8 cellular contexts compared by ENCODE assay signal in the genomic region with DNA sequence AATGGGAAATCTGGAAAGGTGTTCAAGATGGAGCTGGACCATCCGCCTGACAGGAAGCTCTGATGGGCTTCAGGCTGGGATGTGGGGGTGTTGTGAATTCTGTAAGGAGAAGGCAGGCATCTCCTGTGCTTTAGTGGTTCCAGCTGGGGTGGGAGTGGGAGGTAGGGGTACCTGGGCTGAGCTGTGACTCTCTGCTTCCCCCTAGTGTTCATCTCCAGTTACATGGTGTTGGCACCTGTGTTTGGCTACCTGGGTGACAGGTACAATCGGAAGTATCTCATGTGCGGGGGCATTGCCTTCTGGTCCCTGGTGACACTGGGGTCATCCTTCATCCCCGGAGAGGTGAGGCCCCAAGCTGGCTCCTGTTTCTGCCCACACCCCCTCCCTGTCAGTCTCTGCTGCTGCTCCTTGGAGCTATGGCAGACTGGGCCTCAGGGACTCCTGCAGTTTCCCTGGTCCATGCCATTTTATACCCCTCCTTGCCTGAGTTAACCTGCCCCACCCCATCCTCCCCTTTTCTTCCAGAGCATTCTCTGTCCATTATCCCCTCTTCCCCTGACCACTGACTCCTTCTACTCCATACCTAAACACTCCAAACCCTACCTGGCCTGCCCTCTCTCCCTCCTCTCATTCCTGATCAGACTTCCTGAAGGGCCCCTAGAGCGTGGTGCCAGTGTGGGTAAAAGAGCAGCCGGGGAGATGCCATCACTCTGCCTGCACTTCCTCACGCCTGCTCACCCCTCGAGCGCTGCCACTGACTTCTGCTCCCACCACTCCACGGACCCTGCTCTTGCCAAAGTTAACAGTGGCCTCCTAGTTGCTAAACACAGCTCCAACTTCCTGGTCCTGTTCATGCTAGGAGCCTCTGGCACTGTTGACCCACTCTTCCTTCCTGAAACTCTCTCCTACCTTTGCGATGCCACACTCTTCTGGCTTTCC. TPM values are rescaled to one million over a fixed set of nuclear protein-coding genes. Genes with fewer than 3 reads are reported as not detected.
DNase-seq lines count a peak whose midpoint lies in the region; ATAC-seq and TF ChIP-seq lines count a peak whose summit lies in the region.

No MANE protein-coding gene starts in this region.

- no peak for ATAC-seq in activated T-cell treated with anti-CD3 and anti-CD28 coated beads, Interleukin-2, amount 50 U/mL, for 4 hours
- ATAC-seq in stimulated activated effector memory CD8-positive, alpha-beta T cell treated with anti-CD3 and anti-CD28 coated beads, Interleukin-12 subunit alpha, Interleukin-12 subunit beta, amount 100 ng/mL, for 72 hours = no peak
- ATAC-seq in GM19351 (IDR thresholded peaks at IDR 0.05; ENCODE audit: unreplicated experiment) = no peak

- no peak overlapping the region for H3K27ac Mint-ChIP-seq in activated T-cell treated with anti-CD3 and anti-CD28 coated beads, Interleukin-2, amount 50 U/mL, for 24 hours
- peak overlapping the region; percentile 26 for H3K27ac Mint-ChIP-seq in stimulated activated effector memory CD8-positive, alpha-beta T cell treated with anti-CD3 and anti-CD28 coated beads, Interleukin-12 subunit alpha, Interleukin-12 subunit beta, amount 100 ng/mL, for 72 hours

- H3K4me1 Mint-ChIP-seq in activated T-cell treated with anti-CD3 and anti-CD28 coated beads, Interleukin-2, amount 50 U/mL, for 4 hours (ENCODE audit: low read depth) = peaks cover 30% of the 10 kb centered on the region
- peaks cover 40% of the 10 kb centered on the region for H3K4me1 Mint-ChIP-seq in activated T-cell treated with anti-CD3 and anti-CD28 coated beads, Interleukin-2, amount 50 U/mL, for 24 hours (ENCODE audit: low read depth)
- peaks cover 52% of the 10 kb centered on the region for H3K4me1 Mint-ChIP-seq in stimulated activated effector memory CD8-positive, alpha-beta T cell treated with anti-CD3 and anti-CD28 coated beads, Interleukin-12 subunit alpha, Interleukin-12 subunit beta, amount 100 ng/mL, for 72 hours

- no peaks in the 10 kb centered on the region for H3K9me3 Mint-ChIP-seq in activated T-cell treated with anti-CD3 and anti-CD28 coated beads, Interleukin-2, amount 50 U/mL, for 4 hours
- H3K9me3 Mint-ChIP-seq in activated T-cell treated with anti-CD3 and anti-CD28 coated beads, Interleukin-2, amount 50 U/mL, for 24 hours = no peaks in the 10 kb centered on the region
- no peaks in the 10 kb centered on the region for H3K9me3 Mint-ChIP-seq in stimulated activated effector memory CD8-positive, alpha-beta T cell treated with anti-CD3 and anti-CD28 coated beads, Interleukin-12 subunit alpha, Interleukin-12 subunit beta, amount 100 ng/mL, for 72 hours

- DNase-seq in activated T-cell treated with anti-CD3 and anti-CD28 coated beads, Interleukin-2, amount 50 U/mL, for 4 hours = no peak
- DNase-seq in activated T-cell treated with anti-CD3 and anti-CD28 coated beads, Interleukin-2, amount 50 U/mL, for 24 hours = no peak
- DNase-seq in NCI-H345 (lab: John Stamatoyannopoulos, UW) (peak; percentile 24), epithelial cell of esophagus (ENCODE audit: low read depth) (peak; percentile 32), NCI-H2227 treated with DMSO at 0.1 percent for 48 hours (lab: John Stamatoyannopoulos, UW) (no peak), SW480 (ENCODE audit: low spot score) (no peak)
- DNase-seq in stimulated activated effector memory CD8-positive, alpha-beta T cell treated with anti-CD3 and anti-CD28 coated beads, Interleukin-12 subunit alpha, Interleukin-12 subunit beta, amount 100 ng/mL, for 72 hours (ENCODE audit: low spot score in 2 of 2) = no peak

- peak; percentile 78 for TF ChIP-seq CTCF in epithelial cell of esophagus (IDR thresholded peaks at IDR 0.05; ENCODE audit: insufficient read depth, low read depth, low read length, missing control alignments)

- no peak overlapping the region for H3K4me3 ChIP-seq in epithelial cell of esophagus (ENCODE audit: low read length)

- no peaks in the 10 kb centered on the region for H3K27me3 Mint-ChIP-seq in activated T-cell treated with anti-CD3 and anti-CD28 coated beads, Interleukin-2, amount 50 U/mL, for 4 hours (ENCODE audit: low read depth)
- H3K27me3 Mint-ChIP-seq in activated T-cell treated with anti-CD3 and anti-CD28 coated beads, Interleukin-2, amount 50 U/mL, for 24 hours = no peaks in the 10 kb centered on the region

- H3K36me3 Mint-ChIP-seq in activated T-cell treated with anti-CD3 and anti-CD28 coated beads, Interleukin-2, amount 50 U/mL, for 4 hours (ENCODE audit: insufficient read depth) = peaks cover 27% of the 10 kb centered on the region
- H3K36me3 Mint-ChIP-seq in activated T-cell treated with anti-CD3 and anti-CD28 coated beads, Interleukin-2, amount 50 U/mL, for 24 hours (ENCODE audit: low read depth) = peaks cover 67% of the 10 kb centered on the region
- peaks cover 64% of the 10 kb centered on the region for H3K36me3 Mint-ChIP-seq in stimulated activated effector memory CD8-positive, alpha-beta T cell treated with anti-CD3 and anti-CD28 coated beads, Interleukin-12 subunit alpha, Interleukin-12 subunit beta, amount 100 ng/mL, for 72 hours

- peak overlapping the region; percentile 60 for H3K4me3 Mint-ChIP-seq in activated T-cell treated with anti-CD3 and anti-CD28 coated beads, Interleukin-2, amount 50 U/mL, for 4 hours
- H3K4me3 Mint-ChIP-seq in activated T-cell treated with anti-CD3 and anti-CD28 coated beads, Interleukin-2, amount 50 U/mL, for 24 hours = no peak overlapping the region
- H3K4me3 Mint-ChIP-seq in stimulated activated effector memory CD8-positive, alpha-beta T cell treated with anti-CD3 and anti-CD28 coated beads, Interleukin-12 subunit alpha, Interleukin-12 subunit beta, amount 100 ng/mL, for 72 hours = no peak overlapping the region

RNA-seq across cellular contexts. Expression of gene SPNS1, which starts 3.4 kb away (rescaled TPM):
- 10 to 100 TPM; 33.5 to 42.7 (median 36.5) TPM for total RNA-seq in activated T-cell treated with anti-CD3 and anti-CD28 coated beads, Interleukin-2, amount 50 U/mL, for 4 hours

RNA-seq across cellular contexts. Expression of gene LAT, which starts 6.9 kb away (rescaled TPM):
- 100 to 1,000 TPM; 241 to 262 (median 259) TPM for total RNA-seq in activated T-cell treated with anti-CD3 and anti-CD28 coated beads, Interleukin-2, amount 50 U/mL, for 4 hours

RNA-seq across cellular contexts. Expression of gene NFATC2IP, which starts 27.2 kb away (rescaled TPM):
- 10 to 100 TPM; 63.0 to 66.9 (median 63.6) TPM for total RNA-seq in activated T-cell treated with anti-CD3 and anti-CD28 coated beads, Interleukin-2, amount 50 U/mL, for 4 hours

RNA-seq across cellular contexts. Expression of gene CD19, which starts 46.2 kb away (rescaled TPM):
- total RNA-seq in activated T-cell treated with anti-CD3 and anti-CD28 coated beads, Interleukin-2, amount 50 U/mL, for 4 hours = 1 to 10 TPM; 1.1 to 8.5 (median 1.5) TPM

RNA-seq across cellular contexts. Expression of gene RABEP2, which starts 52.9 kb away (rescaled TPM):
- total RNA-seq in activated T-cell treated with anti-CD3 and anti-CD28 coated beads, Interleukin-2, amount 50 U/mL, for 4 hours = 10 to 100 TPM; 21.9 to 27.1 (median 24.2) TPM

Comparison
In these comparisons a context has a peak if more than half of its experiments do, and no peak if none do; other contexts are left out.
1. DNase-seq: peak in NCI-H345 (single experiment) and epithelial cell of esophagus (single experiment); none in activated T-cell treated with anti-CD3 and anti-CD28 coated beads, Interleukin-2, amount 50 U/mL, for 4 hours (single experiment), activated T-cell treated with anti-CD3 and anti-CD28 coated beads, Interleukin-2, amount 50 U/mL, for 24 hours (single experiment), stimulated activated effector memory CD8-positive, alpha-beta T cell treated with anti-CD3 and anti-CD28 coated beads, Interleukin-12 subunit alpha, Interleukin-12 subunit beta, amount 100 ng/mL, for 72 hours (0 of 2), NCI-H2227 treated with DMSO at 0.1 percent for 48 hours (single experiment) and SW480 (single experiment).